26 cellular contexts compared by ENCODE assay signal in genomic region chr9:29798599-29798998, GRCh38.
"Had no signal": no experiment of that assay in that cellular context is flagged by ENCODE, and none has a peak within 500 bp of the region (broad histone marks: within the 10 kb centered on the region; RNA-seq: fewer than 3 reads in every experiment).

No MANE protein-coding gene starts in this region.

- H3K9ac ChIP-seq: KMS-11, SK-N-SH had no signal

- DNase-seq: activated CD4-positive, alpha-beta memory T cell treated with anti-CD3 and anti-CD28 coated beads for 36 hours; activated CD4-positive, alpha-beta T cell treated with anti-CD3 and anti-CD28 coated beads, Interleukin-2, amount 10 ng/mL, durations not matched to agents 7 days and 5 days; activated CD4-positive, CD25-positive, alpha-beta regulatory T cell; activated CD8-positive, alpha-beta memory T cell treated with anti-CD3 and anti-CD28 coated beads for 24 hours; activated naive CD4-positive, alpha-beta T cell treated with anti-CD3 and anti-CD28 coated beads, Interleukin-2, amount 50 U/mL, for 16 hours; activated naive CD8-positive, alpha-beta T cell treated with anti-CD3 and anti-CD28 coated beads, Interleukin-2, amount 10 ng/mL, durations not matched to agents 7 days and 5 days; activated T-cell treated with anti-CD3 and anti-CD28 coated beads for 4 hours; activated T-cell treated with anti-CD3 and anti-CD28 coated beads, Interleukin-2, amount 50 U/mL, for 48 hours; adrenal gland; anterior cingulate cortex; MG63; MV-4-11; NCI-H1092 treated with DMSO at 0.1 percent for 48 hours; NCI-H1436; NCI-H1694 treated with DMSO at 0.1 percent for 48 hours; NCI-H2029 treated with DMSO at 0.1 percent for 48 hours; NCI-H345; NCI-H510A; NCI-H526 treated with DMSO at 0.1 percent for 48 hours; NCI-H82; PC-3; SK-N-SH; T-helper 1 cell had no signal

- H3K9me3 ChIP-seq: adrenal gland, MG63, SK-N-SH had no signal

- H3K27ac ChIP-seq: adrenal gland, KMS-11, VCaP had no signal

- H3K4me3 ChIP-seq: adrenal gland, MG63 had no signal

- H3K36me3 ChIP-seq: adrenal gland, MG63 had no signal

- FAIRE-seq: RCC 7860 had no signal
